8 cellular contexts compared by ENCODE assay signal in the genomic region with DNA sequence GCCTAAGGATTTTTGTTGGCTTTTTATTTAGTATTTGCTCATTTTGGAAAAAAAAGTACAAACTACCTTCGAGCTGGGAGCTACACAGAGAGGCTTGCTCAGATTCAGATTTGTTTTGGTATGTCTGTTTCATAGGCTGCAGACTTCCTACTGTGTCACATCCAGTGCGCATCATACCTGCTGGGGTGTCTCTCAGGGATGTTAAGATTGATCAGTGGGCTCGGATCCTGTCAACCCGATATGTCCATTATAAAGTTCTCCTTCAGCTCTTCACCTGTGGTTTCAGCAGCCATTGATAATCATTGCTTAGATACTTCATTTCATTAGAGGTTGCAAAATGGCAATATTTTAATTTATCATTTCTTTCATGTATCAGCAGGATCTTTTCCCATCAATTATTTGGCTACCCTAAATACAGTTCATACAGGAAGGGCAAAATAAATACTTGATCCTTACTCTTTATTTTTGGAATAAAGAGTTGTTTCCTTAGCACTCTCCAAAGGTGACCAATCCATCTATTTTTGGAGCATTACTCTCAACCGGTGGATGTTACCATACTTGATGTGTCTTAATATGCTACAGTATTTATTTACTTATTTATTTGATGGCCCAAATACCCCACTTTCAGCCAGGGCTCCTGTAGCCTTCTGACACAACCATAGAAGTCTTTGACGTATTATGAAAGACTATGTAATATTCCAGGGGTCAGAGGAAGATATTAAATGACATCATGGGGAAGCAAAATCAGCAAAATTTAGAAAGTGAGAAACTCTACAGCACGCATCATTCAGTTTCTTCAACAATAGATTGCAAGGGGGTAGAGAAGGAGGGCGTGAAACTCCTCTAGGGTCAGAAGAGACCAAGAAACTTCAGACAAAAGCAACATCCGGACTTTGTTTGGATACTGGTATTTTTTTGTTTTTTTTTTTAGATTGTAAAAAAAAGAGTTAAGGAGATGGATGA. TPM values are rescaled to one million over a fixed set of nuclear protein-coding genes. Genes with fewer than 3 reads are reported as not detected.
DNase-seq lines count a peak whose midpoint lies in the region; ATAC-seq and TF ChIP-seq lines count a peak whose summit lies in the region.

No MANE protein-coding gene starts in this region.

- H3K4me3 ChIP-seq in gastrocnemius medialis: peak overlapping the region; percentile 56 to 70 (median 63)

- ATAC-seq in GM18502 (IDR thresholded peaks at IDR 0.05; ENCODE audit: poor library complexity, unreplicated experiment) (peak; percentile 40), gastrocnemius medialis (peak; percentile 48), GM19452 (IDR thresholded peaks at IDR 0.05; ENCODE audit: unreplicated experiment) (no peak)

- no peaks in the 10 kb centered on the region for H3K9me3 Mint-ChIP-seq in endothelial cell (ENCODE audit: unreplicated experiment)

- TF ChIP-seq POLR2A in gastrocnemius medialis (IDR thresholded peaks at IDR 0.05): no peak

- H3K27ac ChIP-seq in gastrocnemius medialis: peak overlapping the region; percentile 88 to 96 (median 92)

- peaks cover 5% of the 10 kb centered on the region for H3K4me1 Mint-ChIP-seq in endothelial cell (ENCODE audit: unreplicated experiment)

- H3K4me1 ChIP-seq in gastrocnemius medialis: peaks cover 32 to 37% of the 10 kb centered on the region in 2 donors

- H3K4me3 Mint-ChIP-seq in endothelial cell (ENCODE audit: unreplicated experiment): peak overlapping the region; percentile 89

- in situ Hi-C loops in gastrocnemius medialis (cut with MboI; ENCODE audit: low sequenced_read_pairs in 4 of 4): loop anchor here in 2 of 4 donors (5.0 kb wide), 1 partner anchor 48 kb away; a partner anchor contains a TSS

- intact Hi-C loops in gastrocnemius medialis (cut with DNase I; ENCODE audit: low total_unique reads): loop anchor here (1.0 to 5.0 kb wide), 3 partner anchors 51 to 267 kb away; a partner anchor contains a TSS

- H3K27me3 ChIP-seq in gastrocnemius medialis: no peaks in the 10 kb centered on the region

- H3K27me3 Mint-ChIP-seq in endothelial cell (ENCODE audit: unreplicated experiment): no peaks in the 10 kb centered on the region

- H3K27ac Mint-ChIP-seq in endothelial cell (ENCODE audit: unreplicated experiment): no peak overlapping the region

- TF ChIP-seq CTCF in endothelial cell (IDR thresholded peaks at IDR 0.05; ENCODE audit: unreplicated experiment): no peak
- no peak for TF ChIP-seq CTCF in gastrocnemius medialis (IDR thresholded peaks at IDR 0.05 in 4 of 5, conservative IDR thresholded peaks at IDR 0.05 in 1 of 5)

- H3K36me3 ChIP-seq in gastrocnemius medialis: no peaks in the 10 kb centered on the region

- DNase-seq in NCI-H69 (lab: John Stamatoyannopoulos, UW): peak; percentile 56
- no peak for DNase-seq in endothelial cell (ENCODE audit: low spot score)
- DNase-seq in gastrocnemius medialis: no peak
- DNase-seq in DMS114 treated with DMSO at 0.1 percent for 48 hours (lab: John Stamatoyannopoulos, UW; ENCODE audit: unreplicated experiment): no peak
- no peak for DNase-seq in DMS 273 treated with DMSO at 0.1 percent for 48 hours (lab: John Stamatoyannopoulos, UW)
- no peak for DNase-seq in retina

- H3K36me3 Mint-ChIP-seq in endothelial cell (ENCODE audit: low read depth, unreplicated experiment): no peaks in the 10 kb centered on the region

- H3K9me3 ChIP-seq in gastrocnemius medialis: no peaks in the 10 kb centered on the region

RNA-seq across cellular contexts. Expression of a gene that starts 55.3 kb away (rescaled TPM):
- 381 TPM for total RNA-seq in endothelial cell (ENCODE audit: unreplicated experiment)
- total RNA-seq in gastrocnemius medialis: 100 to 1,000 TPM; 167 to 243 (median 207) TPM
